ENCODE assay signal across 13 cellular contexts in genomic region chr1:115134850-115135484, GRCh38. TPM values are rescaled to one million over a fixed set of nuclear protein-coding genes. Genes with fewer than 3 reads are reported as not detected.
DNase-seq lines count a peak whose midpoint lies in the region; ATAC-seq, FAIRE-seq and TF ChIP-seq lines count a peak whose summit lies in the region.
"Had no signal": no experiment of that assay in that cellular context is flagged by ENCODE, and none has a peak within 500 bp of the region (broad histone marks: within the 10 kb centered on the region; RNA-seq: fewer than 3 reads in every experiment).

No MANE protein-coding gene starts in this region.

- no peak overlapping the region for H3K4me3 ChIP-seq in cardiac fibroblast (replicated peaks in 1 of 2; ENCODE audit: low read depth in 2 of 2, low read length in 2 of 2)
- no peak overlapping the region for H3K4me3 ChIP-seq in left lung

- in situ Hi-C loops in ACHN (cut with HindIII; ENCODE audit: low pct_ligation_motif_present, low pct_unique_long_range_greater_than_20kb, low sequenced_read_pairs) = loop anchor here (25.0 kb wide), 1 partner anchor 327 kb away; no protein-coding TSS in a partner anchor

- peaks cover 0 to 7% of the 10 kb centered on the region in 2 donors for H3K27me3 ChIP-seq in left lung

- H3K9me3 ChIP-seq in left lung = no peaks in the 10 kb centered on the region

- no peak overlapping the region for H3K27ac ChIP-seq in left lung

- ATAC-seq in left lung (peak; percentile 23), HG02798 (IDR thresholded peaks at IDR 0.05; ENCODE audit: poor library complexity, unreplicated experiment) (no peak)
- ATAC-seq: activated T-cell treated with anti-CD3 and anti-CD28 coated beads, Interleukin-2, amount 50 U/mL, for 72 hours; stimulated activated effector memory CD8-positive, alpha-beta T cell treated with anti-CD3 and anti-CD28 coated beads, Interleukin-12 subunit alpha, Interleukin-12 subunit beta, amount 100 ng/mL, for 72 hours had no signal

- intact Hi-C loops in left lung (cut with DNase I) = loop anchor here in 1 of 2 donors (5.0 kb wide), 2 partner anchors 332 to 462 kb away; no protein-coding TSS in a partner anchor

- no peaks in the 10 kb centered on the region for H3K36me3 ChIP-seq in left lung

- peaks cover 3 to 4% of the 10 kb centered on the region in 2 donors for H3K4me1 ChIP-seq in left lung

- TF ChIP-seq CTCF in cardiac fibroblast (IDR thresholded peaks at IDR 0.05; ENCODE audit: low read depth, low read length) (peak; percentile 21), left lung (IDR thresholded peaks at IDR 0.05) (no peak)

- DNase-seq in ACHN (peak; percentile 75), HTR-8/SVneo (ENCODE audit: insufficient read length, low spot score) (peak; percentile 46), cardiac fibroblast (ENCODE audit: low read depth in 2 of 2) (peak; percentile 76 to 92), left lung (peak in 1 of 2 donors; percentile 31), amygdala (lab: John Stamatoyannopoulos, UW) (no peak), OCI-M1 (lab: John Stamatoyannopoulos, UW) (no peak), NCI-H2196 (lab: John Stamatoyannopoulos, UW; ENCODE audit: unreplicated experiment) (no peak)
- DNase-seq: activated T-cell treated with anti-CD3 and anti-CD28 coated beads, Interleukin-2, amount 50 U/mL, for 72 hours; effector CD8-positive, alpha-beta T cell; NCI-H82 had no signal

- FAIRE-seq in HTR-8/SVneo (lab: Jason Lieb, UNC) = no peak
- FAIRE-seq: TTC549 had no signal

RNA-seq across cellular contexts. Expression of gene TSPAN2, which starts 45.7 kb away (rescaled TPM):
- total RNA-seq in left lung = 10 to 100 TPM in 1 of 2 donors, 1 to 10 TPM in 1; 8.7 to 10.6 TPM

Comparison
In these comparisons a context has a peak if more than half of its experiments do, and no peak if none do; other contexts are left out.
1. DNase-seq: peak in ACHN (single experiment), HTR-8/SVneo (single experiment) and cardiac fibroblast (2 of 2); none in amygdala (0 of 56), OCI-M1 (single experiment) and NCI-H2196 (single experiment).